In genomic region chrX:97326456-97326855, GRCh38 we compare ENCODE assay signal across 14 cellular contexts.
DNase-seq lines count a peak whose midpoint lies in the region; ATAC-seq and TF ChIP-seq lines count a peak whose summit lies in the region.
"Had no signal": no experiment of that assay in that cellular context is flagged by ENCODE, and none has a peak within 500 bp of the region (broad histone marks: within the 10 kb centered on the region; RNA-seq: fewer than 3 reads in every experiment).

No MANE protein-coding gene starts in this region.

- H3K27me3 Mint-ChIP-seq in naive thymus-derived CD8-positive, alpha-beta T cell: no peaks in the 10 kb centered on the region
- H3K27me3 Mint-ChIP-seq: activated naive CD4-positive, alpha-beta T cell treated with anti-CD3 and anti-CD28 coated beads, Interleukin-2, amount 50 U/mL, for 24 hours; effector memory CD8-positive, alpha-beta T cell had no signal

- TF ChIP-seq CTCF in foreskin keratinocyte (conservative IDR thresholded peaks at IDR 0.05): no peak

- no peak overlapping the region for H3K4me3 Mint-ChIP-seq in naive thymus-derived CD8-positive, alpha-beta T cell
- H3K4me3 Mint-ChIP-seq: activated naive CD4-positive, alpha-beta T cell treated with anti-CD3 and anti-CD28 coated beads, Interleukin-2, amount 50 U/mL, for 24 hours; effector memory CD8-positive, alpha-beta T cell had no signal

- DNase-seq in kidney tubule cell (ENCODE audit: low spot score): peak; percentile 6
- DNase-seq in naive thymus-derived CD8-positive, alpha-beta T cell: no peak
- DNase-seq in Kasumi-1 (lab: John Stamatoyannopoulos, UW): no peak
- no peak for DNase-seq in foreskin keratinocyte
- no peak for DNase-seq in T-helper 9 cell
- DNase-seq: DMS53; effector memory CD8-positive, alpha-beta T cell; NCI-H1048 had no signal

- peak; percentile 97 for ATAC-seq in GM19025 (IDR thresholded peaks at IDR 0.05; ENCODE audit: low read depth, unreplicated experiment)
- ATAC-seq in GM21825 (IDR thresholded peaks at IDR 0.05; ENCODE audit: unreplicated experiment): peak; percentile 96
- ATAC-seq in HG03354 (IDR thresholded peaks at IDR 0.05; ENCODE audit: poor library complexity, severe bottlenecking, unreplicated experiment): peak; percentile 95
- no peak for ATAC-seq in naive thymus-derived CD8-positive, alpha-beta T cell
- no peak for ATAC-seq in foreskin keratinocyte
- ATAC-seq: effector memory CD8-positive, alpha-beta T cell; HCT116 had no signal

- no peak overlapping the region for H3K27ac ChIP-seq in foreskin keratinocyte
- H3K27ac ChIP-seq: thoracic aorta had no signal

- no peaks in the 10 kb centered on the region for H3K4me1 Mint-ChIP-seq in naive thymus-derived CD8-positive, alpha-beta T cell
- H3K4me1 Mint-ChIP-seq: activated naive CD4-positive, alpha-beta T cell treated with anti-CD3 and anti-CD28 coated beads, Interleukin-2, amount 50 U/mL, for 24 hours had no signal

- no peaks in the 10 kb centered on the region for H3K27me3 ChIP-seq in foreskin keratinocyte

- POLR2A ChIA-PET in naive thymus-derived CD8-positive, alpha-beta T cell (lab: Charles Lee): no interaction called here

- H3K36me3 Mint-ChIP-seq in naive thymus-derived CD8-positive, alpha-beta T cell: no peaks in the 10 kb centered on the region
- H3K36me3 Mint-ChIP-seq: activated naive CD4-positive, alpha-beta T cell treated with anti-CD3 and anti-CD28 coated beads, Interleukin-2, amount 50 U/mL, for 24 hours had no signal

- no peaks in the 10 kb centered on the region for H3K9me3 Mint-ChIP-seq in naive thymus-derived CD8-positive, alpha-beta T cell
- H3K9me3 Mint-ChIP-seq: activated naive CD4-positive, alpha-beta T cell treated with anti-CD3 and anti-CD28 coated beads, Interleukin-2, amount 50 U/mL, for 24 hours; effector memory CD8-positive, alpha-beta T cell had no signal

- no peak overlapping the region for H3K27ac Mint-ChIP-seq in naive thymus-derived CD8-positive, alpha-beta T cell
- H3K27ac Mint-ChIP-seq: activated naive CD4-positive, alpha-beta T cell treated with anti-CD3 and anti-CD28 coated beads, Interleukin-2, amount 50 U/mL, for 24 hours; effector memory CD8-positive, alpha-beta T cell had no signal

- no peaks in the 10 kb centered on the region for H3K4me1 ChIP-seq in foreskin keratinocyte

Comparison
In these comparisons a context has a peak if more than half of its experiments do, and no peak if none do; other contexts are left out.
1. ATAC-seq: peak in GM19025 (single experiment), GM21825 (single experiment) and HG03354 (single experiment); none in naive thymus-derived CD8-positive, alpha-beta T cell (0 of 2) and foreskin keratinocyte (single experiment).